In the genomic region with DNA sequence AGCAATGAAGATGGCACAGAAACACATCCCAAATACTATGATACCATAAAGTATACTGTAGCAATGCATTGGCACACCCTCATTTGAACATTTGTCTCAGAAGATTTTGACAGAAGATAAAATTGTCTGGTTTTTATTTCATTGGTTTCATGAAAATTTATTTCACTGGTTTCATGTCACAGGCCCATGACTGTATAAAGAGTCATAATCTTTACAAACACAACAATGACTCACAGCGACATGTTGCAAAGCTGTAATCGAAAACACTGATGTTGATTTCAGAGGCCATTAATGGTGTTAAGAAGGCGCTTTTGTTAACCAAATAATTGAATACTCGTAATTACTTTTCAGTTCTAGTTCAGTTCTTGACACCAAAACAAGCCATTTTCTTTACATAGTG, we compare ENCODE assay signal across 19 cellular contexts. TPM values are rescaled to one million over a fixed set of nuclear protein-coding genes. Genes with fewer than 3 reads are reported as not detected.
DNase-seq lines count a peak whose midpoint lies in the region; ATAC-seq and TF ChIP-seq lines count a peak whose summit lies in the region.
"Had no signal": no experiment of that assay in that cellular context is flagged by ENCODE, and none has a peak within 500 bp of the region (broad histone marks: within the 10 kb centered on the region; RNA-seq: fewer than 3 reads in every experiment).

No MANE protein-coding gene starts in this region.

- no TSS peak for BruUV-seq in MCF 10A (replicated peaks; lab: Mats Ljungman, UMichigan)
- no TSS peak for BruUV-seq in PC-9 (replicated peaks; lab: Mats Ljungman, UMichigan)

- no peaks in the 10 kb centered on the region for H3K27me3 Mint-ChIP-seq in MCF 10A (ENCODE audit: insufficient read depth, unreplicated experiment)
- H3K27me3 Mint-ChIP-seq: CD4-positive, alpha-beta memory T cell had no signal

- no peak overlapping the region for H3K27ac ChIP-seq in breast epithelium
- peak overlapping the region; percentile 47; the same call in 1 of the 2 replicates for H3K27ac ChIP-seq in PC-9

- no peaks in the 10 kb centered on the region for H3K79me2 ChIP-seq in PC-9 (ENCODE audit: low read depth)

- H3F3A ChIP-seq in PC-9 (ENCODE audit: insufficient read depth, low read depth), result no peaks in the 10 kb centered on the region

- H3K9me3 ChIP-seq in breast epithelium, result no peaks in the 10 kb centered on the region
- peaks cover 2% of the 10 kb centered on the region; the same call in 1 of the 2 replicates for H3K9me3 ChIP-seq in PC-9 (ENCODE audit: insufficient read depth, low read depth)
- H3K9me3 ChIP-seq: BE2C had no signal

- peaks cover 9% of the 10 kb centered on the region for H3K4me1 Mint-ChIP-seq in MCF 10A (ENCODE audit: insufficient read depth, unreplicated experiment)

- no peak overlapping the region for H3K4me3 ChIP-seq in breast epithelium
- no peak overlapping the region for H3K4me3 ChIP-seq in PC-9
- H3K4me3 ChIP-seq: K562 had no signal

- peak overlapping the region; percentile 86 for H3K27ac Mint-ChIP-seq in MCF 10A (ENCODE audit: low read depth, unreplicated experiment)

- CTCF ChIA-PET in MCF 10A (lab: Yijun Ruan, JAX), result interaction anchor here (1.8 kb wide), 1 partner anchor 29 kb away, joined by 5 read pairs; the partner anchor contains the start of gene ARAP2
- CTCF ChIA-PET in PC-9 (lab: Charles Lee), result no interaction called here

- no peaks in the 10 kb centered on the region for H3K27me3 ChIP-seq in breast epithelium
- no peaks in the 10 kb centered on the region for H3K27me3 ChIP-seq in PC-9 (ENCODE audit: insufficient read depth, low read depth)
- H3K27me3 ChIP-seq: BE2C had no signal

- H3K9me2 ChIP-seq in PC-9 (ENCODE audit: insufficient read depth), result no peaks in the 10 kb centered on the region

- H3K4me1 ChIP-seq in breast epithelium, result no peaks in the 10 kb centered on the region
- H3K4me1 ChIP-seq in PC-9 (replicated peaks; ENCODE audit: insufficient read depth), result peaks cover 8% of the 10 kb centered on the region; the same call in 1 of the 2 replicates
- H3K4me1 ChIP-seq: BE2C had no signal

- H3K36me3 ChIP-seq in breast epithelium (no peaks in the 10 kb centered on the region), PC-9 (ENCODE audit: low read depth) (no peaks in the 10 kb centered on the region)
- H3K36me3 ChIP-seq: BE2C had no signal

- H3K36me3 Mint-ChIP-seq in MCF 10A (ENCODE audit: insufficient read depth, unreplicated experiment), result no peaks in the 10 kb centered on the region
- H3K36me3 Mint-ChIP-seq: CD4-positive, alpha-beta memory T cell had no signal

- POLR2A ChIA-PET in MCF 10A (lab: Yijun Ruan, JAX) (interaction anchor here (4.1 kb wide), 1 partner anchor 30 kb away, joined by 26 read pairs; the partner anchor contains the start of gene ARAP2), PC-9 (lab: Charles Lee; ENCODE audit: unreplicated experiment) (no interaction called here)

- ATAC-seq in esophagus mucosa (peak; percentile 43), HG03039 (IDR thresholded peaks at IDR 0.05; ENCODE audit: unreplicated experiment) (no peak), HG02870 (IDR thresholded peaks at IDR 0.05; ENCODE audit: unreplicated experiment) (no peak)
- ATAC-seq: K562, Panc1 had no signal

- intact Hi-C loops in MCF 10A (cut with micrococcal nuclease), result no loop called here
- intact Hi-C loops in breast epithelium (cut with DNase I; ENCODE audit: low total_unique reads), result no loop called here
- intact Hi-C loops in PC-9 (cut with micrococcal nuclease; ENCODE audit: unreplicated experiment), result no loop called here

- peak; percentile 57 for DNase-seq in MCF 10A (ENCODE audit: unreplicated experiment)
- no peak for DNase-seq in breast epithelium (ENCODE audit: low spot score in 2 of 2)
- peak in 1 of 2 experiments; percentile 60 for DNase-seq in PC-9
- DNase-seq in AG08395 (ENCODE audit: low spot score), result no peak
- DNase-seq: BE2C; CD4-positive, alpha-beta memory T cell; DND-41; GF-D8; NCI-H1092; NCI-H1694; NCI-H2107; NCI-H345; NCI-H69; SHP77 treated with DMSO at 0.1 percent for 48 hours had no signal

- 0 out of 2 replicates have a peak overlapping the region, but pooled peaks have one; percentile 18 for H2AFZ ChIP-seq in PC-9

- no peak for TF ChIP-seq POLR2A in breast epithelium (IDR thresholded peaks at IDR 0.05)

- no peak overlapping the region for H3K4me2 ChIP-seq in PC-9

- H4K20me1 ChIP-seq in PC-9 (ENCODE audit: insufficient read depth), result no peaks in the 10 kb centered on the region

- H3K9me3 Mint-ChIP-seq in MCF 10A (ENCODE audit: unreplicated experiment), result no peaks in the 10 kb centered on the region
- H3K9me3 Mint-ChIP-seq: CD4-positive, alpha-beta memory T cell had no signal

- TF ChIP-seq CTCF in MCF 10A (IDR thresholded peaks at IDR 0.05; ENCODE audit: unreplicated experiment) (no peak), breast epithelium (IDR thresholded peaks at IDR 0.05) (no peak), PC-9 (conservative IDR thresholded peaks at IDR 0.05) (no peak)

- H3K4me3 Mint-ChIP-seq in MCF 10A (ENCODE audit: unreplicated experiment), result no peak overlapping the region
- H3K4me3 Mint-ChIP-seq: CD4-positive, alpha-beta memory T cell had no signal

RNA-seq across cellular contexts. Expression of gene DTHD1, which starts 8.1 kb away (rescaled TPM):
- total RNA-seq in MCF 10A (2022) (not detected in 2 replicates), breast epithelium (under 1 TPM; 0.29 to 0.48 (median 0.33) TPM), PC-9 (2021) (not detected in 2 replicates), esophagus mucosa (0.08 TPM)
- total RNA-seq: K562 had no signal

RNA-seq across cellular contexts. Expression of gene ARAP2, which starts 29.0 kb away (rescaled TPM):
- total RNA-seq in MCF 10A (2022) (10.9 and 12.0 TPM in 2 replicates), breast epithelium (10 to 100 TPM; 21.3 to 71.4 (median 23.2) TPM), PC-9 (2021) (17.7 and 25.8 TPM in 2 replicates), esophagus mucosa (28.5 TPM)
